In the genomic region with DNA sequence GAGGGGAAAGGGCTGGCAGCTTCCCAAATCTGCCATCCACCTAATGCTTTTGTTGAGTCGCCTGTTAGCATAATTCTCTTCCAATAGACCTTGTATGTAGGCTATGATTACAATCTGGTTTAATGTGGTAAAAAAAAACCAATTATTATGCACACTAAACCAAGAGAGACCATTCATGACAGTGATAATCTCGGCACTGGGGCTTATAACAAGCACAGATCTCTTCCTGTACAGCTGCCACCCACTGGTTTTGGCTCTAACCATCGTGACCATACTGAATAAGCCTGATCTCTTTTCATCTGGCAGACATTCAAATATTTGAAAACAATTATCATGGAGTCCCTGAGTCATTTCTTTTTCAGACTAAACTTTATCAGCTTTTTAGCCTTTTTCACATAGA, we compare ENCODE assay signal across 12 cellular contexts. TPM values are rescaled to one million over a fixed set of nuclear protein-coding genes. Genes with fewer than 3 reads are reported as not detected.
DNase-seq lines count a peak whose midpoint lies in the region; ATAC-seq lines count a peak whose summit lies in the region.
"Had no signal": no experiment of that assay in that cellular context is flagged by ENCODE, and none has a peak within 500 bp of the region (broad histone marks: within the 10 kb centered on the region; RNA-seq: fewer than 3 reads in every experiment).

No MANE protein-coding gene starts in this region.

- DNase-seq in EH (ENCODE audit: low read depth) (peak; percentile 88), NCI-H2029 (lab: John Stamatoyannopoulos, UW) (peak; percentile 77), adipocyte (ENCODE audit: low read depth) (peak; percentile 72), myocyte (ENCODE audit: low read depth) (peak; percentile 92), cardiac septum (ENCODE audit: low spot score) (no peak), NK-92 (lab: John Stamatoyannopoulos, UW; ENCODE audit: unreplicated experiment) (no peak), occipital lobe (lab: John Stamatoyannopoulos, UW) (no peak)
- DNase-seq: stomach had no signal

- H3K9me3 ChIP-seq in adipocyte (ENCODE audit: control insufficient read depth, low read length), result no peaks in the 10 kb centered on the region
- H3K9me3 ChIP-seq: adrenal gland, right atrium auricular region, stomach had no signal

- no peaks in the 10 kb centered on the region for H3K36me3 ChIP-seq in adipocyte (ENCODE audit: control insufficient read depth, insufficient read depth, low read length, severe bottlenecking)
- H3K36me3 ChIP-seq: adrenal gland, right atrium auricular region, stomach had no signal

- no peaks in the 10 kb centered on the region for H3K27me3 ChIP-seq in adipocyte (replicated peaks; ENCODE audit: control insufficient read depth, insufficient read depth, low read length)
- H3K27me3 ChIP-seq: adrenal gland, right atrium auricular region, stomach had no signal

- intact Hi-C loops in cardiac septum (cut with DNase I), result no loop called here

- H3K9ac ChIP-seq in adipocyte (ENCODE audit: low read length), result no peak overlapping the region

- H3K4me3 ChIP-seq in adipocyte (ENCODE audit: low read length), result no peak overlapping the region
- H3K4me3 ChIP-seq: adrenal gland, right atrium auricular region, stomach had no signal

- peaks cover 9% of the 10 kb centered on the region for H3K4me1 ChIP-seq in adipocyte (ENCODE audit: control insufficient read depth, insufficient read depth, low read length)
- H3K4me1 ChIP-seq: adrenal gland, right atrium auricular region, stomach had no signal

- no peak for ATAC-seq in HG02763 (IDR thresholded peaks at IDR 0.05; ENCODE audit: unreplicated experiment)

RNA-seq across cellular contexts. Expression of gene SYT14, which starts 12.0 kb away (rescaled TPM):
- total RNA-seq in myocyte, result 6.8 and 11.3 TPM in 2 replicates
- 1.6 TPM for polyA plus RNA-seq in myocyte (2012)
- 0.03 TPM for total RNA-seq in cardiac septum
- total RNA-seq in occipital lobe, result 65.8 TPM
- polyA plus RNA-seq: IgD-negative memory B cell had no signal

Comparison
In these comparisons a context has a peak if more than half of its experiments do, and no peak if none do; other contexts are left out.
1. DNase-seq: peak in EH (single experiment), NCI-H2029 (single experiment), adipocyte (single experiment) and myocyte (single experiment); none in cardiac septum (single experiment), NK-92 (single experiment) and occipital lobe (single experiment).